Comparison of ENCODE assay signal across 8 cellular contexts in the genomic region with DNA sequence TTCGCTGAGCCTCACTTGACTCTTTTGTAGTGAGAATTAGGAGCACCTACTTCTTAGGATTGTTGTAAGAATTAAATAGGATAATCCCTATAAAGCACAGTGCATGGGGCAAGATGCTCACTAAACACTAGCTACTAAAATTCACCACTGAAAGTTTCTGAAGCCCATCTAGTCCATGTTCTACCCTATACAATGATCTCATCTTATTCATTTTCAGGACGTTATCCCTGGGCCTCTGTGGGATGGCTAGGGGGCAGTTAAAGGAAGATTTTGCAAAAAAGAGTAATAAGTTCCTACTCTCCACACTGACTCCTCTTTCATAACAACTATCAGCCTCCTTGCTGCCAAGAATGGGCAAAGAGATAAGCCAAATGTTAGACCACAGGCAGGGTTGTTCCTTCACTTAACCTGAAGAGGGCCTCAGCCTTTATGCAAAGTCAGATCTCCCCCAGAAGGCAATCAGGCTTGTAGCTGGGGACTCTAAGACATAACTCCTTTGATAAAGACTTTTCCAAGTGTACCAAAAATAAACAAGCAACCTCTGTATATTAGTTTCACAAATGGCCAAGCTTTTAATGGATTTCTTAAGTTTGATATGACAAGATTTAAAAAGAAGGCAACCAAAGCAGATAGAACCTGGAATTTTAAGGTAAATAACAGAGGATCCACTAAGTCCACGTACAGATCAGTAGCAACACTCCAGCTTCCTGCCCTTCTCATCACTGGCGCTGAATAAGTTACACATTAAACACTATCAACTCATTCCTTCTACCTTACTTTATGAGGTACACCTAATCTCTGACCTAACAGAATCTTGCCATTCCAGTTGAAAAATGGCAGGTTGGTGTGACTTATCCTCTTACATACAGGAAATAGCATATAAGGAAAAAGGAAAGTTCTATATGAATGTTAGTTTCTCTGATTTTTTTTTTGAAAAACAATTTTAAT. TPM values are rescaled to one million over a fixed set of nuclear protein-coding genes. Genes with fewer than 3 reads are reported as not detected.
DNase-seq lines count a peak whose midpoint lies in the region; ATAC-seq and TF ChIP-seq lines count a peak whose summit lies in the region.

No MANE protein-coding gene starts in this region.

- no peak overlapping the region for H3K9ac ChIP-seq in endocrine pancreas (ENCODE audit: control insufficient read depth, insufficient read depth, low read length)

- H3K27me3 ChIP-seq in SJCRH30 (no peaks in the 10 kb centered on the region), endocrine pancreas (ENCODE audit: control insufficient read depth, insufficient read depth, low read length) (no peaks in the 10 kb centered on the region), muscle layer of duodenum (ENCODE audit: low read depth, low read length) (no peaks in the 10 kb centered on the region)

- H3K4me3 ChIP-seq in SJCRH30 (no peak overlapping the region), endocrine pancreas (ENCODE audit: control insufficient read depth, insufficient read depth, low read length) (peak overlapping the region; percentile 1), muscle layer of duodenum (ENCODE audit: low read depth in 1 of 2, low read length in 2 of 2) (peak overlapping the region in 1 of 2 donors; percentile 18), coronary artery (no peak overlapping the region)

- H3K4me1 ChIP-seq in SJCRH30 = peaks cover 22% of the 10 kb centered on the region
- peaks cover 45% of the 10 kb centered on the region for H3K4me1 ChIP-seq in endocrine pancreas (ENCODE audit: control insufficient read depth, insufficient read depth, low read length)
- peaks cover 24 to 53% of the 10 kb centered on the region in 2 donors for H3K4me1 ChIP-seq in muscle layer of duodenum (ENCODE audit: control insufficient read depth in 1 of 2, insufficient read depth in 2 of 2, low read length in 2 of 2)

- ATAC-seq in GM19455 (IDR thresholded peaks at IDR 0.05; ENCODE audit: unreplicated experiment) = peak; percentile 63
- ATAC-seq in HG03457 (IDR thresholded peaks at IDR 0.05; ENCODE audit: unreplicated experiment) = peak; percentile 47

- peak overlapping the region; percentile 31 for H3K27ac ChIP-seq in SJCRH30
- H3K27ac ChIP-seq in muscle layer of duodenum (ENCODE audit: low read length) = peak overlapping the region; percentile 53
- H3K27ac ChIP-seq in coronary artery = peak overlapping the region in 1 of 2 donors; percentile 2

- DNase-seq in Daoy (ENCODE audit: low read depth) (peak; percentile 14), SJCRH30 (peak; percentile 19 to 63), NCI-H2227 (lab: John Stamatoyannopoulos, UW; ENCODE audit: unreplicated experiment) (no peak), coronary artery (ENCODE audit: low spot score) (no peak)

- H3K36me3 ChIP-seq in SJCRH30 = 0 out of 2 replicates have a peak, but pooled peaks cover 2% of the 10 kb centered on the region
- H3K36me3 ChIP-seq in endocrine pancreas (ENCODE audit: control insufficient read depth, insufficient read depth, low read length) = no peaks in the 10 kb centered on the region
- H3K36me3 ChIP-seq in muscle layer of duodenum (ENCODE audit: control insufficient read depth in 1 of 2, insufficient read depth in 2 of 2, low read length in 2 of 2) = no peaks in the 10 kb centered on the region

- no peak for TF ChIP-seq CTCF in coronary artery (IDR thresholded peaks at IDR 0.05)

- H3K9me3 ChIP-seq in SJCRH30 (replicated peaks) (no peaks in the 10 kb centered on the region), endocrine pancreas (ENCODE audit: control insufficient read depth, low read length) (no peaks in the 10 kb centered on the region), muscle layer of duodenum (ENCODE audit: control insufficient read depth in 1 of 2, low read length in 2 of 2) (no peaks in the 10 kb centered on the region)

RNA-seq across cellular contexts. Expression of a gene that starts 44.4 kb away (rescaled TPM):
- total RNA-seq in Daoy (2014; rRNA removed; shearing (Covaris generic)) = 8.7 and 11.3 TPM in 2 replicates
- total RNA-seq in SJCRH30 (2014; rRNA removed; shearing (Covaris generic)) = 30.5 and 32.7 TPM in 2 replicates

Comparison
In these comparisons a context has a peak if more than half of its experiments do, and no peak if none do; other contexts are left out.
1. DNase-seq: peak in Daoy (single experiment) and SJCRH30 (2 of 2); none in NCI-H2227 (single experiment) and coronary artery (single experiment).